In genomic region chr5:83688321-83688720, GRCh38 we compare ENCODE assay signal across 14 cellular contexts. TPM values are rescaled to one million over a fixed set of nuclear protein-coding genes. Genes with fewer than 3 reads are reported as not detected.
DNase-seq lines count a peak whose midpoint lies in the region; ATAC-seq and TF ChIP-seq lines count a peak whose summit lies in the region.
"Had no signal": no experiment of that assay in that cellular context is flagged by ENCODE, and none has a peak within 500 bp of the region (broad histone marks: within the 10 kb centered on the region; RNA-seq: fewer than 3 reads in every experiment).

No MANE protein-coding gene starts in this region.

- no peak for TF ChIP-seq CTCF in GM23338 (conservative IDR thresholded peaks at IDR 0.05; ENCODE audit: low read depth in 2 of 2)
- no peak for TF ChIP-seq CTCF in brain (conservative IDR thresholded peaks at IDR 0.05)
- TF ChIP-seq CTCF in HFFc6 (IDR thresholded peaks at IDR 0.05) = no peak
- TF ChIP-seq CTCF in progenitor cell of endocrine pancreas (IDR thresholded peaks at IDR 0.05; ENCODE audit: unreplicated experiment) = no peak

- no peaks in the 10 kb centered on the region for H3K36me3 Mint-ChIP-seq in GM23338 (ENCODE audit: low read depth)
- H3K36me3 Mint-ChIP-seq in brain = no peaks in the 10 kb centered on the region
- no peaks in the 10 kb centered on the region for H3K36me3 Mint-ChIP-seq in HFFc6 (ENCODE audit: low read depth)
- H3K36me3 Mint-ChIP-seq in progenitor cell of endocrine pancreas (ENCODE audit: insufficient read depth) = no peaks in the 10 kb centered on the region

- no peaks in the 10 kb centered on the region for H3K27me3 ChIP-seq in GM23338 (ENCODE audit: insufficient read depth)
- H3K27me3 ChIP-seq in SJCRH30 = no peaks in the 10 kb centered on the region

- H3K9me3 Mint-ChIP-seq in GM23338 (no peaks in the 10 kb centered on the region), brain (peaks cover 0 to 12% (median 3%) of the 10 kb centered on the region in 5 experiments), HFFc6 (no peaks in the 10 kb centered on the region), progenitor cell of endocrine pancreas (ENCODE audit: low read depth) (peaks cover 6% of the 10 kb centered on the region)
- H3K9me3 Mint-ChIP-seq: CD4-positive, alpha-beta T cell; H9 had no signal

- no peak overlapping the region for H2AFZ ChIP-seq in GM23338

- peaks cover 32% of the 10 kb centered on the region for H3K4me1 ChIP-seq in GM23338 (ENCODE audit: insufficient read depth)
- H3K4me1 ChIP-seq in SJCRH30 = 0 out of 2 replicates have a peak, but pooled peaks cover 3% of the 10 kb centered on the region

- no peak overlapping the region for H3K27ac ChIP-seq in GM23338 (ENCODE audit: low read depth)
- no peak overlapping the region for H3K27ac ChIP-seq in SJCRH30
- H3K27ac ChIP-seq: C4-2B had no signal

- no peak overlapping the region for H3K4me2 ChIP-seq in GM23338

- H3K79me2 ChIP-seq in GM23338 (replicated peaks; ENCODE audit: insufficient read depth) = no peaks in the 10 kb centered on the region

- H3K9me2 ChIP-seq in GM23338 (ENCODE audit: insufficient read depth) = no peaks in the 10 kb centered on the region

- H3K27me3 Mint-ChIP-seq in GM23338 (ENCODE audit: insufficient read depth, low read depth, poor library complexity) = no peaks in the 10 kb centered on the region
- no peaks in the 10 kb centered on the region for H3K27me3 Mint-ChIP-seq in brain
- H3K27me3 Mint-ChIP-seq in HFFc6 (ENCODE audit: insufficient read depth) = no peaks in the 10 kb centered on the region; the same call in 1 of the 2 replicates
- no peaks in the 10 kb centered on the region for H3K27me3 Mint-ChIP-seq in progenitor cell of endocrine pancreas

- no peak for ATAC-seq in GM23338

- H3K4me3 ChIP-seq in GM23338 = no peak overlapping the region
- no peak overlapping the region for H3K4me3 ChIP-seq in SJCRH30

- no peak for DNase-seq in GM23338 (ENCODE audit: low spot score)
- DNase-seq in fibroblast of peridontal ligament (ENCODE audit: extremely low read depth) = peak; percentile 32
- peak; percentile 9 for DNase-seq in middle frontal gyrus (ENCODE audit: extremely low spot score, low spot score)
- no peak for DNase-seq in SJCRH30
- no peak for DNase-seq in HFFc6
- DNase-seq in progenitor cell of endocrine pancreas (ENCODE audit: low spot score, unreplicated experiment) = no peak
- DNase-seq: CD4-positive, alpha-beta T cell; DMS153; DMS79; GF-D8; H9 had no signal

- no peaks in the 10 kb centered on the region for H3F3A ChIP-seq in GM23338 (replicated peaks; ENCODE audit: low read depth)

- no peaks in the 10 kb centered on the region for H4K20me1 ChIP-seq in GM23338 (replicated peaks; ENCODE audit: insufficient read depth)

- no peaks in the 10 kb centered on the region for H3K36me3 ChIP-seq in GM23338 (ENCODE audit: insufficient read depth)
- H3K36me3 ChIP-seq in SJCRH30 = no peaks in the 10 kb centered on the region

- H3K4me1 Mint-ChIP-seq in GM23338 (peaks cover 33% of the 10 kb centered on the region), brain (peaks cover 14% of the 10 kb centered on the region), HFFc6 (ENCODE audit: low read depth) (peaks cover 20% of the 10 kb centered on the region; the same call in 1 of the 2 replicates), progenitor cell of endocrine pancreas (ENCODE audit: low read depth) (peaks cover 11% of the 10 kb centered on the region)

- H3K27ac Mint-ChIP-seq in GM23338 (0 out of 2 replicates have a peak overlapping the region, but pooled peaks have one; percentile 0), brain (peak overlapping the region in 4 of 5 experiments; percentile 20 to 93 (median 66)), HFFc6 (no peak overlapping the region), progenitor cell of endocrine pancreas (no peak overlapping the region)
- H3K27ac Mint-ChIP-seq: CD4-positive, alpha-beta T cell; H9 had no signal

- H3K9me3 ChIP-seq in SJCRH30 (replicated peaks) = no peaks in the 10 kb centered on the region

- H3K4me3 Mint-ChIP-seq in GM23338 = no peak overlapping the region
- H3K4me3 Mint-ChIP-seq in brain = peak overlapping the region in 2 of 5 experiments; percentile 20 to 59
- H3K4me3 Mint-ChIP-seq in HFFc6 = no peak overlapping the region
- no peak overlapping the region for H3K4me3 Mint-ChIP-seq in progenitor cell of endocrine pancreas (ENCODE audit: low read depth)
- H3K4me3 Mint-ChIP-seq: CD4-positive, alpha-beta T cell; H9 had no signal

TF ChIP-seq in GM23338, 12 proteins besides CTCF, POLR2A, EP300 and RAD21 (continues in another document):
- no peak for TF ChIP-seq POLR2AphosphoS5 (IDR thresholded peaks at IDR 0.05; ENCODE audit: low read depth)
- no peak for TF ChIP-seq JUNB (IDR thresholded peaks at IDR 0.05; ENCODE audit: unreplicated experiment)
- no peak for TF ChIP-seq STAT1 (IDR thresholded peaks at IDR 0.05; ENCODE audit: unreplicated experiment)
- no peak for TF ChIP-seq REST (IDR thresholded peaks at IDR 0.05; ENCODE audit: unreplicated experiment)
- no peak for TF ChIP-seq ZNF114 (CRISPR knock-in tag; IDR thresholded peaks at IDR 0.05)
- no peak for TF ChIP-seq CREB1 (CRISPR knock-in tag; IDR thresholded peaks at IDR 0.05; ENCODE audit: low read depth)
- no peak for TF ChIP-seq ETS1 (IDR thresholded peaks at IDR 0.05)
- no peak for TF ChIP-seq EZH2phosphoT487 (IDR thresholded peaks at IDR 0.05; ENCODE audit: unreplicated experiment)
- no peak for TF ChIP-seq EZH2 (IDR thresholded peaks at IDR 0.05; ENCODE audit: low read depth, unreplicated experiment)
- no peak for TF ChIP-seq NANOG (IDR thresholded peaks at IDR 0.05; ENCODE audit: borderline replicate concordance)

RNA-seq across cellular contexts. Expression of gene HAPLN1, which starts 32.3 kb away (rescaled TPM):
- total RNA-seq in GM23338 (2014; rRNA removed; shearing (Covaris generic)) = 3.6 and 4.0 TPM in 2 replicates
- polyA plus RNA-seq in GM23338 (2016; fragmentation: Nextera tagmentation; extraction: Ambion mirVana) (0.85 and 1.5 TPM in 2 replicates), brain (ENCODE audit: insufficient read depth, low read depth, low replicate concordance) (0.39 TPM)
- total RNA-seq in SJCRH30 (2014; rRNA removed; shearing (Covaris generic)) = 0.53 and 1.6 TPM in 2 replicates
- total RNA-seq in HFFc6 (2021; fragmentation: NEBNext Ultra II Directional; extraction: Animal tissue kit (Norgen Biotek cat#: 25700)) = 100 to 1,000 TPM in 4 of 6 experiments, 10 to 100 TPM in 2; 10.2 to 118 (median 112) TPM
- total RNA-seq in progenitor cell of endocrine pancreas = 0.89 and 2.9 TPM in 2 replicates
- total RNA-seq: CD4-positive, alpha-beta T cell; HT-29 had no signal

Comparison
In these comparisons a context has a peak if more than half of its experiments do, and no peak if none do; other contexts are left out.
1. DNase-seq: peak in fibroblast of peridontal ligament (single experiment) and middle frontal gyrus (single experiment); none in GM23338 (single experiment), SJCRH30 (0 of 2), HFFc6 (single experiment) and progenitor cell of endocrine pancreas (single experiment).
2. H3K27ac Mint-ChIP-seq: peak in GM23338 (single experiment) and brain (4 of 5); none in HFFc6 (single experiment) and progenitor cell of endocrine pancreas (single experiment).